ENCODE assay signal across 8 cellular contexts in genomic region chr2:85133751-85134254, GRCh38. TPM values are rescaled to one million over a fixed set of nuclear protein-coding genes. Genes with fewer than 3 reads are reported as not detected.
DNase-seq lines count a peak whose midpoint lies in the region; ATAC-seq and TF ChIP-seq lines count a peak whose summit lies in the region.

No MANE protein-coding gene starts in this region.

- no peaks in the 10 kb centered on the region for H3K36me3 ChIP-seq in CD8-positive, alpha-beta memory T cell (ENCODE audit: insufficient read depth, low read length)

- H3K27me3 Mint-ChIP-seq in CD8-positive, alpha-beta memory T cell, result peaks cover 36 to 66% of the 10 kb centered on the region in 2 donors
- peaks cover 1% of the 10 kb centered on the region for H3K27me3 Mint-ChIP-seq in glutamatergic neuron (ENCODE audit: unreplicated experiment)
- H3K27me3 Mint-ChIP-seq in progenitor cell of endocrine pancreas, result no peaks in the 10 kb centered on the region

- no peak for DNase-seq in CD8-positive, alpha-beta memory T cell
- peak; percentile 18 for DNase-seq in activated naive CD4-positive, alpha-beta T cell treated with anti-CD3 and anti-CD28 coated beads, Interleukin-2, amount 50 U/mL, for 16 hours
- peak; percentile 57 for DNase-seq in glutamatergic neuron
- peak; percentile 41 for DNase-seq in progenitor cell of endocrine pancreas (ENCODE audit: low spot score, unreplicated experiment)
- no peak for DNase-seq in NCI-H2029 treated with DMSO at 0.1 percent for 48 hours (lab: John Stamatoyannopoulos, UW)

- ATAC-seq in HG03354 (IDR thresholded peaks at IDR 0.05; ENCODE audit: poor library complexity, severe bottlenecking, unreplicated experiment), result peak; percentile 24
- no peak for ATAC-seq in HG03135 (IDR thresholded peaks at IDR 0.05; ENCODE audit: unreplicated experiment)
- no peak for ATAC-seq in HG02610 (IDR thresholded peaks at IDR 0.05; ENCODE audit: unreplicated experiment)

- H3K9me3 Mint-ChIP-seq in CD8-positive, alpha-beta memory T cell, result no peaks in the 10 kb centered on the region
- H3K9me3 Mint-ChIP-seq in glutamatergic neuron (ENCODE audit: unreplicated experiment) (peaks cover 4% of the 10 kb centered on the region), progenitor cell of endocrine pancreas (ENCODE audit: low read depth) (no peaks in the 10 kb centered on the region)

- H3K4me3 Mint-ChIP-seq in CD8-positive, alpha-beta memory T cell, result peak overlapping the region in 4 of 7 donors; percentile 32 to 65 (median 43)
- H3K4me3 Mint-ChIP-seq in glutamatergic neuron (ENCODE audit: unreplicated experiment) (peak overlapping the region; percentile 64), progenitor cell of endocrine pancreas (ENCODE audit: low read depth) (peak overlapping the region; percentile 82)

- H3K9me3 ChIP-seq in CD8-positive, alpha-beta memory T cell (ENCODE audit: low read length), result no peaks in the 10 kb centered on the region

- H3K4me1 ChIP-seq in CD8-positive, alpha-beta memory T cell (ENCODE audit: insufficient read depth, low read length), result peaks cover 6% of the 10 kb centered on the region

- peaks cover 2 to 19% (median 8%) of the 10 kb centered on the region in 3 donors for H3K4me1 Mint-ChIP-seq in CD8-positive, alpha-beta memory T cell
- peaks cover 11% of the 10 kb centered on the region for H3K4me1 Mint-ChIP-seq in glutamatergic neuron (ENCODE audit: low read depth, unreplicated experiment)
- H3K4me1 Mint-ChIP-seq in progenitor cell of endocrine pancreas (ENCODE audit: low read depth), result peaks cover 20% of the 10 kb centered on the region

- H3K4me3 ChIP-seq in CD8-positive, alpha-beta memory T cell (ENCODE audit: low read length), result no peak overlapping the region

- TF ChIP-seq CTCF in glutamatergic neuron (IDR thresholded peaks at IDR 0.05; ENCODE audit: partially characterized antibody, unreplicated experiment) (no peak), progenitor cell of endocrine pancreas (IDR thresholded peaks at IDR 0.05; ENCODE audit: unreplicated experiment) (no peak)

- peaks cover 12% of the 10 kb centered on the region for H3K27me3 ChIP-seq in CD8-positive, alpha-beta memory T cell (ENCODE audit: insufficient read depth, low read length, poor library complexity, severe bottlenecking)

- H3K36me3 Mint-ChIP-seq in CD8-positive, alpha-beta memory T cell, result peaks cover 0 to 5% (median 0%) of the 10 kb centered on the region in 3 donors
- no peaks in the 10 kb centered on the region for H3K36me3 Mint-ChIP-seq in glutamatergic neuron (ENCODE audit: unreplicated experiment)
- H3K36me3 Mint-ChIP-seq in progenitor cell of endocrine pancreas (ENCODE audit: insufficient read depth), result peaks cover 7% of the 10 kb centered on the region

- POLR2A ChIA-PET in CD8-positive, alpha-beta memory T cell (lab: Charles Lee), result no interaction called here

- H3K27ac ChIP-seq in CD8-positive, alpha-beta memory T cell (ENCODE audit: low read depth, low read length), result no peak overlapping the region

- CTCF ChIA-PET in CD8-positive, alpha-beta memory T cell (lab: Charles Lee), result no interaction called here

- no peak overlapping the region for H3K27ac Mint-ChIP-seq in CD8-positive, alpha-beta memory T cell
- no peak overlapping the region for H3K27ac Mint-ChIP-seq in glutamatergic neuron (ENCODE audit: unreplicated experiment)
- H3K27ac Mint-ChIP-seq in progenitor cell of endocrine pancreas, result peak overlapping the region; percentile 49

RNA-seq across cellular contexts. Expression of gene TCF7L1, which starts 0.6 kb away (rescaled TPM):
- not detected for total RNA-seq in CD8-positive, alpha-beta memory T cell
- polyA plus RNA-seq in CD8-positive, alpha-beta memory T cell, result 0.07 TPM
- total RNA-seq in glutamatergic neuron (ENCODE audit: unreplicated experiment), result 6.6 TPM
- total RNA-seq in progenitor cell of endocrine pancreas, result 57.2 and 62.7 TPM in 2 replicates

Comparison
In these comparisons a context has a peak if more than half of its experiments do, and no peak if none do; other contexts are left out.
1. DNase-seq: peak in activated naive CD4-positive, alpha-beta T cell treated with anti-CD3 and anti-CD28 coated beads, Interleukin-2, amount 50 U/mL, for 16 hours (single experiment), glutamatergic neuron (single experiment) and progenitor cell of endocrine pancreas (single experiment); none in CD8-positive, alpha-beta memory T cell (0 of 5) and NCI-H2029 treated with DMSO at 0.1 percent for 48 hours (single experiment).
2. Peak in every context shown above with its lines, with median percentiles within 50 percentile points of each other: H3K4me3 Mint-ChIP-seq.